In genomic region chr10:102266670-102267069, GRCh38 we compare ENCODE assay signal across 11 cellular contexts. TPM values are rescaled to one million over a fixed set of nuclear protein-coding genes. Genes with fewer than 3 reads are reported as not detected.
"Had no signal": no experiment of that assay in that cellular context is flagged by ENCODE, and none has a peak within 500 bp of the region (broad histone marks: within the 10 kb centered on the region; RNA-seq: fewer than 3 reads in every experiment).

No MANE protein-coding gene starts in this region.

- H3K9me3 Mint-ChIP-seq: neural crest cell had no signal

- H3K36me3 ChIP-seq: ovary, uterus had no signal

- H3K9me3 ChIP-seq: left ventricle myocardium inferior, ovary, tibial artery, uterus had no signal

- H3K27ac ChIP-seq: left ventricle myocardium inferior, ovary had no signal

- H3K4me3 Mint-ChIP-seq: neural crest cell had no signal

- DNase-seq: activated CD4-positive, alpha-beta T cell treated with anti-CD3 and anti-CD28 coated beads, Interleukin-2, amount 50 U/mL, for 4 hours; left ventricle myocardium inferior; mesenchymal stem cell; ovary; retina; stimulated activated CD4-positive, alpha-beta T cell treated with anti-CD3 and anti-CD28 coated beads, Interleukin-15, amount 100 ng/mL, for 24 hours; stimulated activated CD4-positive, alpha-beta T cell treated with anti-CD3 and anti-CD28 coated beads, Interleukin-4, amount 100 ng/mL, for 24 hours; T-helper 2 cell; tibial artery; uterus had no signal

- H3K4me3 ChIP-seq: left ventricle myocardium inferior, ovary, tibial artery, uterus had no signal

- H3K27me3 ChIP-seq: ovary, tibial artery, uterus had no signal

RNA-seq across cellular contexts. Expression of gene PITX3, which starts 25.4 kb away (rescaled TPM):
- total RNA-seq: neural crest cell, ovary, uterus had no signal

RNA-seq across cellular contexts. Expression of gene ELOVL3, which starts 40.6 kb away (rescaled TPM):
- total RNA-seq: left ventricle myocardium inferior, ovary had no signal
